ENCODE assay signal across 28 cellular contexts in the genomic region with DNA sequence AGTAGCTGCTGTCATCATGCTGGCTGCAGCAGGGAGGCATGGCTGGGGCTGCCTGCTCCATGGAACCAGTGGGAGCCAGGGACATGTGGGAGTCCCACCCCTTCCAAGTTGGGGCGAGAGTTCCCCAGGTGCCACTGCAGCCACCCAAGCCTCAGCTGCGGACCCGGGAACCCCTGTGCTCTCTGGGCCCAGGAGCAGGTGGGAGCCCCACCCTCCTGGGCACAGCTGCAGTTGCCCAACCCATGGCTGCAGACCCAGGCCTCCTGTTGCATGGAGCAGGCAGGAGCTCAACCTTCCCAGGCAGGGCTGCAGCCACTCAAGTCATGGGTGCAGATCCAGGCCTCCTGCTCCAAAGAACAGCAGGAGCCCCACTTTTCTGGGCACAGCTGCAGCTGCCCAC.
"Had no signal": no experiment of that assay in that cellular context is flagged by ENCODE, and none has a peak within 500 bp of the region (broad histone marks: within the 10 kb centered on the region; RNA-seq: fewer than 3 reads in every experiment).

No MANE protein-coding gene starts in this region.

- H3K4me3 Mint-ChIP-seq: naive B cell; naive thymus-derived CD8-positive, alpha-beta T cell; natural killer cell treated with Interleukin-12 subunit alpha and Interleukin-12 subunit beta and Interleukin-15 and Interleukin-18, amount 100 ng/mL, for 72 hours; nephron progenitor cell; neural crest cell; stimulated activated memory B cell treated with anti-CD40 and anti-IgM and Interleukin-4, amounts not matched to agents 10 μg/mL and 1 μg/mL and 100 μg/mL, for 72 hours; stimulated activated naive CD8-positive, alpha-beta T cell treated with anti-CD3 and anti-CD28 coated beads, Interleukin-15, Interleukin-2, amounts not matched to agents 100 ng/mL and 50 ng/mL, for 24 hours; type B pancreatic cell had no signal

- H3K27me3 Mint-ChIP-seq: naive B cell; natural killer cell treated with Interleukin-12 subunit alpha and Interleukin-12 subunit beta and Interleukin-15 and Interleukin-18, amount 100 ng/mL, for 72 hours; stimulated activated memory B cell treated with anti-CD40 and anti-IgM and Interleukin-4, amounts not matched to agents 10 μg/mL and 1 μg/mL and 100 μg/mL, for 72 hours; stimulated activated naive CD8-positive, alpha-beta T cell treated with anti-CD3 and anti-CD28 coated beads, Interleukin-15, Interleukin-2, amounts not matched to agents 100 ng/mL and 50 ng/mL, for 24 hours had no signal

- H3K27me3 ChIP-seq: ovary, right lobe of liver, suprapubic skin, testis, tibial artery, transverse colon, vagina had no signal

- H3K36me3 Mint-ChIP-seq: naive thymus-derived CD8-positive, alpha-beta T cell; natural killer cell treated with Interleukin-12 subunit alpha and Interleukin-12 subunit beta and Interleukin-15 and Interleukin-18, amount 100 ng/mL, for 72 hours; stimulated activated memory B cell treated with anti-CD40 and anti-IgM and Interleukin-4, amounts not matched to agents 10 μg/mL and 1 μg/mL and 100 μg/mL, for 72 hours; type B pancreatic cell had no signal

- DNase-seq: naive B cell; naive thymus-derived CD8-positive, alpha-beta T cell; nephron progenitor cell; occipital lobe; ovary; psoas muscle; right cardiac atrium; right lobe of liver; stimulated activated CD4-positive, alpha-beta T cell treated with anti-CD3 and anti-CD28 coated beads, Interleukin-15, amount 100 ng/mL, for 24 hours; stimulated activated CD4-positive, alpha-beta T cell treated with anti-CD3 and anti-CD28 coated beads, Interleukin-2, amount 100 ng/mL, for 24 hours; stimulated activated CD4-positive, alpha-beta T cell treated with anti-CD3 and anti-CD28 coated beads, Interleukin-2, amount 100 ng/mL, for 48 hours; stimulated activated CD4-positive, alpha-beta T cell treated with anti-CD3 and anti-CD28 coated beads, Interleukin-4, amount 100 ng/mL, for 24 hours; stimulated activated naive CD4-positive, alpha-beta T cell; substantia nigra; testis; tibial artery; transverse colon had no signal

- H3K9me3 Mint-ChIP-seq: nephron progenitor cell had no signal

- H3K4me1 Mint-ChIP-seq: naive B cell; naive thymus-derived CD8-positive, alpha-beta T cell; nephron progenitor cell; stimulated activated memory B cell treated with anti-CD40 and anti-IgM and Interleukin-4, amounts not matched to agents 10 μg/mL and 1 μg/mL and 100 μg/mL, for 72 hours had no signal

- H3K4me3 ChIP-seq: ovary, psoas muscle, right lobe of liver, skin epidermis, smooth muscle cell, suprapubic skin, testis, tibial artery, transverse colon, vagina had no signal

- H3K36me3 ChIP-seq: ovary, right lobe of liver, suprapubic skin, tibial artery, transverse colon, vagina had no signal

- H3K27ac Mint-ChIP-seq: naive thymus-derived CD8-positive, alpha-beta T cell; natural killer cell treated with Interleukin-12 subunit alpha and Interleukin-12 subunit beta and Interleukin-15 and Interleukin-18, amount 100 ng/mL, for 72 hours; nephron progenitor cell; progenitor cell of endocrine pancreas; stimulated activated memory B cell treated with anti-CD40 and anti-IgM and Interleukin-4, amounts not matched to agents 10 μg/mL and 1 μg/mL and 100 μg/mL, for 72 hours; stimulated activated naive CD8-positive, alpha-beta T cell treated with anti-CD3 and anti-CD28 coated beads, Interleukin-15, Interleukin-2, amounts not matched to agents 100 ng/mL and 50 ng/mL, for 24 hours; type B pancreatic cell had no signal

- H3K9me3 ChIP-seq: ovary, psoas muscle, right lobe of liver, suprapubic skin, testis, tibial artery, transverse colon, vagina had no signal

- H3K4me1 ChIP-seq: parathyroid adenoma, psoas muscle, right lobe of liver, suprapubic skin, testis, tibial artery, transverse colon, vagina had no signal

- ATAC-seq: naive thymus-derived CD8-positive, alpha-beta T cell; right lobe of liver; stimulated activated memory B cell treated with anti-CD40 and anti-IgM and Interleukin-4, amounts not matched to agents 10 μg/mL and 1 μg/mL and 100 μg/mL, for 72 hours had no signal

- H3K27ac ChIP-seq: ovary, parathyroid adenoma, psoas muscle, right lobe of liver, skin epidermis, suprapubic skin, testis, tibial artery, transverse colon, vagina had no signal
